Comparison of ENCODE assay signal across 1 cellular context in genomic region chr11:72775288-72776110, GRCh38.
A peak's percentile ranks its signal among the peaks of the same experiment; 100 is the strongest.
TF ChIP-seq lines count a peak whose summit lies in the region.

No MANE protein-coding gene starts in this region.

TF ChIP-seq in K562, 482 proteins besides CTCF, POLR2A, EP300 and RAD21 (continues in another document):
- no peak for TF ChIP-seq E2F6 (IDR thresholded peaks at IDR 0.05; ENCODE audit: borderline replicate concordance in 1 of 2, extremely low read depth in 1 of 2, insufficient read depth in 1 of 2, insufficient read length in 1 of 2, low read depth in 1 of 2, low read length in 1 of 2, poor library complexity in 1 of 2, severe bottlenecking in 1 of 2)
- no peak for TF ChIP-seq ZSCAN32 (CRISPR knock-in tag; IDR thresholded peaks at IDR 0.05)
- TF ChIP-seq POLR3A (IDR thresholded peaks at IDR 0.05; ENCODE audit: borderline replicate concordance, extremely low read depth, insufficient read depth, insufficient read length), result no peak
- no peak for TF ChIP-seq MAFG (tag; conservative IDR thresholded peaks at IDR 0.05)
- TF ChIP-seq ZNF253 (CRISPR knock-in tag; conservative IDR thresholded peaks at IDR 0.05), result no peak
- peak; percentile 83 for TF ChIP-seq ZNF316 (IDR thresholded peaks at IDR 0.05)
- no peak for TF ChIP-seq DDX20 (tag; IDR thresholded peaks at IDR 0.05; ENCODE audit: low read depth)
- 0 out of 2 replicates have a peak, but pooled peaks have one; percentile 43 for TF ChIP-seq KAT7 (CRISPR knock-in tag; IDR thresholded peaks at IDR 0.05; ENCODE audit: borderline replicate concordance)
- TF ChIP-seq TOE1 (IDR thresholded peaks at IDR 0.05; ENCODE audit: borderline replicate concordance), result no peak
- no peak for TF ChIP-seq TOE1 (CRISPR knock-in tag; IDR thresholded peaks at IDR 0.05; ENCODE audit: borderline replicate concordance, low read depth)
- TF ChIP-seq ADNP (tag; IDR thresholded peaks at IDR 0.05), result peak; percentile 5; the same call in 1 of the 2 replicates
- no peak for TF ChIP-seq ZFPM2 (CRISPR knock-in tag; IDR thresholded peaks at IDR 0.05)
- TF ChIP-seq NFRKB (IDR thresholded peaks at IDR 0.05; ENCODE audit: low read depth), result peak; percentile 8; the same call in 1 of the 2 replicates
- no peak for TF ChIP-seq ARID2 (IDR thresholded peaks at IDR 0.05)
- TF ChIP-seq, protein P1, sequence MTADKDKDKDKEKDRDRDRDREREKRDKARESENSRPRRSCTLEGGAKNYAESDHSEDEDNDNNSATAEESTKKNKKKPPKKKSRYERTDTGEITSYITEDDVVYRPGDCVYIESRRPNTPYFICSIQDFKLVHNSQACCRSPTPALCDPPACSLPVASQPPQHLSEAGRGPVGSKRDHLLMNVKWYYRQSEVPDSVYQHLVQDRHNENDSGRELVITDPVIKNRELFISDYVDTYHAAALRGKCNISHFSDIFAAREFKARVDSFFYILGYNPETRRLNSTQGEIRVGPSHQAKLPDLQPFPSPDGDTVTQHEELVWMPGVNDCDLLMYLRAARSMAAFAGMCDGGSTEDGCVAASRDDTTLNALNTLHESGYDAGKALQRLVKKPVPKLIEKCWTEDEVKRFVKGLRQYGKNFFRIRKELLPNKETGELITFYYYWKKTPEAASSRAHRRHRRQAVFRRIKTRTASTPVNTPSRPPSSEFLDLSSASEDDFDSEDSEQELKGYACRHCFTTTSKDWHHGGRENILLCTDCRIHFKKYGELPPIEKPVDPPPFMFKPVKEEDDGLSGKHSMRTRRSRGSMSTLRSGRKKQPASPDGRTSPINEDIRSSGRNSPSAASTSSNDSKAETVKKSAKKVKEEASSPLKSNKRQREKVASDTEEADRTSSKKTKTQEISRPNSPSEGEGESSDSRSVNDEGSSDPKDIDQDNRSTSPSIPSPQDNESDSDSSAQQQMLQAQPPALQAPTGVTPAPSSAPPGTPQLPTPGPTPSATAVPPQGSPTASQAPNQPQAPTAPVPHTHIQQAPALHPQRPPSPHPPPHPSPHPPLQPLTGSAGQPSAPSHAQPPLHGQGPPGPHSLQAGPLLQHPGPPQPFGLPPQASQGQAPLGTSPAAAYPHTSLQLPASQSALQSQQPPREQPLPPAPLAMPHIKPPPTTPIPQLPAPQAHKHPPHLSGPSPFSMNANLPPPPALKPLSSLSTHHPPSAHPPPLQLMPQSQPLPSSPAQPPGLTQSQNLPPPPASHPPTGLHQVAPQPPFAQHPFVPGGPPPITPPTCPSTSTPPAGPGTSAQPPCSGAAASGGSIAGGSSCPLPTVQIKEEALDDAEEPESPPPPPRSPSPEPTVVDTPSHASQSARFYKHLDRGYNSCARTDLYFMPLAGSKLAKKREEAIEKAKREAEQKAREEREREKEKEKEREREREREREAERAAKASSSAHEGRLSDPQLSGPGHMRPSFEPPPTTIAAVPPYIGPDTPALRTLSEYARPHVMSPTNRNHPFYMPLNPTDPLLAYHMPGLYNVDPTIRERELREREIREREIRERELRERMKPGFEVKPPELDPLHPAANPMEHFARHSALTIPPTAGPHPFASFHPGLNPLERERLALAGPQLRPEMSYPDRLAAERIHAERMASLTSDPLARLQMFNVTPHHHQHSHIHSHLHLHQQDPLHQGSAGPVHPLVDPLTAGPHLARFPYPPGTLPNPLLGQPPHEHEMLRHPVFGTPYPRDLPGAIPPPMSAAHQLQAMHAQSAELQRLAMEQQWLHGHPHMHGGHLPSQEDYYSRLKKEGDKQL (CRISPR knock-in tag; IDR thresholded peaks at IDR 0.05; ENCODE audit: borderline replicate concordance), result no peak
- TF ChIP-seq ZBTB49 (CRISPR knock-in tag; IDR thresholded peaks at IDR 0.05; ENCODE audit: borderline replicate concordance), result no peak
- TF ChIP-seq HSF4 (CRISPR knock-in tag; IDR thresholded peaks at IDR 0.05; ENCODE audit: borderline replicate concordance), result no peak
- TF ChIP-seq CBX3 (IDR thresholded peaks at IDR 0.05; ENCODE audit: borderline replicate concordance in 1 of 2, low read length in 2 of 2), result 0 out of 3 replicates have a peak, but pooled peaks of 1 of the 2 experiments have one; percentile 7
- TF ChIP-seq BRD9 (IDR thresholded peaks at IDR 0.05; ENCODE audit: low read depth, partially characterized antibody), result no peak
- no peak for TF ChIP-seq THRAP3 (IDR thresholded peaks at IDR 0.05; ENCODE audit: borderline replicate concordance)
- TF ChIP-seq, protein P2, sequence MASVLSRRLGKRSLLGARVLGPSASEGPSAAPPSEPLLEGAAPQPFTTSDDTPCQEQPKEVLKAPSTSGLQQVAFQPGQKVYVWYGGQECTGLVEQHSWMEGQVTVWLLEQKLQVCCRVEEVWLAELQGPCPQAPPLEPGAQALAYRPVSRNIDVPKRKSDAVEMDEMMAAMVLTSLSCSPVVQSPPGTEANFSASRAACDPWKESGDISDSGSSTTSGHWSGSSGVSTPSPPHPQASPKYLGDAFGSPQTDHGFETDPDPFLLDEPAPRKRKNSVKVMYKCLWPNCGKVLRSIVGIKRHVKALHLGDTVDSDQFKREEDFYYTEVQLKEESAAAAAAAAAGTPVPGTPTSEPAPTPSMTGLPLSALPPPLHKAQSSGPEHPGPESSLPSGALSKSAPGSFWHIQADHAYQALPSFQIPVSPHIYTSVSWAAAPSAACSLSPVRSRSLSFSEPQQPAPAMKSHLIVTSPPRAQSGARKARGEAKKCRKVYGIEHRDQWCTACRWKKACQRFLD (CRISPR knock-in tag; IDR thresholded peaks at IDR 0.05), result no peak
- no peak for TF ChIP-seq SPI1 (IDR thresholded peaks at IDR 0.05; ENCODE audit: borderline replicate concordance, low read depth, low read length)
- no peak for TF ChIP-seq HCFC1 (IDR thresholded peaks at IDR 0.05; ENCODE audit: low read depth, low read length)
- TF ChIP-seq ZNF668 (CRISPR knock-in tag; IDR thresholded peaks at IDR 0.05), result no peak
- no peak for TF ChIP-seq POLR2AphosphoS5 (IDR thresholded peaks at IDR 0.05; ENCODE audit: control insufficient read depth, insufficient read depth, low read depth, low read length)
- TF ChIP-seq NBN (IDR thresholded peaks at IDR 0.05; ENCODE audit: low read depth), result no peak
- TF ChIP-seq LCOR (CRISPR knock-in tag; IDR thresholded peaks at IDR 0.05), result no peak
- TF ChIP-seq, protein P3, sequence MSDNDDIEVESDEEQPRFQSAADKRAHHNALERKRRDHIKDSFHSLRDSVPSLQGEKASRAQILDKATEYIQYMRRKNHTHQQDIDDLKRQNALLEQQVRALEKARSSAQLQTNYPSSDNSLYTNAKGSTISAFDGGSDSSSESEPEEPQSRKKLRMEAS (CRISPR knock-in tag; IDR thresholded peaks at IDR 0.05), result no peak
- TF ChIP-seq TAF7 (tag; IDR thresholded peaks at IDR 0.05), result no peak
- TF ChIP-seq RBM25 (IDR thresholded peaks at IDR 0.05; ENCODE audit: low read depth, low read length, severe bottlenecking), result peak; percentile 83
- TF ChIP-seq, protein P4, sequence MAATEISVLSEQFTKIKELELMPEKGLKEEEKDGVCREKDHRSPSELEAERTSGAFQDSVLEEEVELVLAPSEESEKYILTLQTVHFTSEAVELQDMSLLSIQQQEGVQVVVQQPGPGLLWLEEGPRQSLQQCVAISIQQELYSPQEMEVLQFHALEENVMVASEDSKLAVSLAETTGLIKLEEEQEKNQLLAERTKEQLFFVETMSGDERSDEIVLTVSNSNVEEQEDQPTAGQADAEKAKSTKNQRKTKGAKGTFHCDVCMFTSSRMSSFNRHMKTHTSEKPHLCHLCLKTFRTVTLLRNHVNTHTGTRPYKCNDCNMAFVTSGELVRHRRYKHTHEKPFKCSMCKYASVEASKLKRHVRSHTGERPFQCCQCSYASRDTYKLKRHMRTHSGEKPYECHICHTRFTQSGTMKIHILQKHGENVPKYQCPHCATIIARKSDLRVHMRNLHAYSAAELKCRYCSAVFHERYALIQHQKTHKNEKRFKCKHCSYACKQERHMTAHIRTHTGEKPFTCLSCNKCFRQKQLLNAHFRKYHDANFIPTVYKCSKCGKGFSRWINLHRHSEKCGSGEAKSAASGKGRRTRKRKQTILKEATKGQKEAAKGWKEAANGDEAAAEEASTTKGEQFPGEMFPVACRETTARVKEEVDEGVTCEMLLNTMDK (IDR thresholded peaks at IDR 0.05; ENCODE audit: borderline replicate concordance, insufficient read depth, low read depth, low read length, poor library complexity, severe bottlenecking), result no peak
- peak; percentile 23; the same call in 1 of the 2 replicates for TF ChIP-seq TRIM28 (IDR thresholded peaks at IDR 0.05)
- TF ChIP-seq, protein P5, sequence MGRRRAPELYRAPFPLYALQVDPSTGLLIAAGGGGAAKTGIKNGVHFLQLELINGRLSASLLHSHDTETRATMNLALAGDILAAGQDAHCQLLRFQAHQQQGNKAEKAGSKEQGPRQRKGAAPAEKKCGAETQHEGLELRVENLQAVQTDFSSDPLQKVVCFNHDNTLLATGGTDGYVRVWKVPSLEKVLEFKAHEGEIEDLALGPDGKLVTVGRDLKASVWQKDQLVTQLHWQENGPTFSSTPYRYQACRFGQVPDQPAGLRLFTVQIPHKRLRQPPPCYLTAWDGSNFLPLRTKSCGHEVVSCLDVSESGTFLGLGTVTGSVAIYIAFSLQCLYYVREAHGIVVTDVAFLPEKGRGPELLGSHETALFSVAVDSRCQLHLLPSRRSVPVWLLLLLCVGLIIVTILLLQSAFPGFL (CRISPR knock-in tag; IDR thresholded peaks at IDR 0.05), result no peak
- no peak for TF ChIP-seq ELF1 (tag; IDR thresholded peaks at IDR 0.05)
- TF ChIP-seq KDM4B (IDR thresholded peaks at IDR 0.05; ENCODE audit: borderline replicate concordance in 2 of 2, low read depth in 1 of 2), result no peak; a peak in 1 of 4 replicates
- TF ChIP-seq ZSCAN29 (IDR thresholded peaks at IDR 0.05), result no peak
- no peak for TF ChIP-seq TARDBP (IDR thresholded peaks at IDR 0.05)
- no peak for TF ChIP-seq TCF3 (CRISPR knock-in tag; IDR thresholded peaks at IDR 0.05)
- no peak for TF ChIP-seq STAT6 (CRISPR knock-in tag; IDR thresholded peaks at IDR 0.05)
- TF ChIP-seq CEBPB (tag; IDR thresholded peaks at IDR 0.05), result no peak
- peak; percentile 78 for TF ChIP-seq SMARCA5 (IDR thresholded peaks at IDR 0.05)
- TF ChIP-seq, protein P6, sequence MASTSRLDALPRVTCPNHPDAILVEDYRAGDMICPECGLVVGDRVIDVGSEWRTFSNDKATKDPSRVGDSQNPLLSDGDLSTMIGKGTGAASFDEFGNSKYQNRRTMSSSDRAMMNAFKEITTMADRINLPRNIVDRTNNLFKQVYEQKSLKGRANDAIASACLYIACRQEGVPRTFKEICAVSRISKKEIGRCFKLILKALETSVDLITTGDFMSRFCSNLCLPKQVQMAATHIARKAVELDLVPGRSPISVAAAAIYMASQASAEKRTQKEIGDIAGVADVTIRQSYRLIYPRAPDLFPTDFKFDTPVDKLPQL (IDR thresholded peaks at IDR 0.05; ENCODE audit: extremely low read depth, insufficient read length), result no peak
- TF ChIP-seq BCOR (IDR thresholded peaks at IDR 0.05), result peak; percentile 25
- TF ChIP-seq ZFP36 (IDR thresholded peaks at IDR 0.05; ENCODE audit: low read depth, low read length, partially characterized antibody), result peak; percentile 93
- TF ChIP-seq ETV6 (IDR thresholded peaks at IDR 0.05; ENCODE audit: borderline replicate concordance in 1 of 2, low read depth in 2 of 2, low read length in 1 of 2), result no peak
- TF ChIP-seq ETV6 (CRISPR knock-in tag; IDR thresholded peaks at IDR 0.05; ENCODE audit: borderline replicate concordance), result no peak
- TF ChIP-seq NR3C1 (CRISPR knock-in tag; IDR thresholded peaks at IDR 0.05), result no peak
- TF ChIP-seq MTA2 (IDR thresholded peaks at IDR 0.05; ENCODE audit: low read depth), result no peak
- no peak for TF ChIP-seq SRF (CRISPR knock-in tag; IDR thresholded peaks at IDR 0.05)
- no peak for TF ChIP-seq POLR2G (IDR thresholded peaks at IDR 0.05; ENCODE audit: low read depth, low read length)
- TF ChIP-seq ZNF778 (CRISPR knock-in tag; IDR thresholded peaks at IDR 0.05), result no peak
